Comparison of ENCODE assay signal across 21 cellular contexts in the genomic region with DNA sequence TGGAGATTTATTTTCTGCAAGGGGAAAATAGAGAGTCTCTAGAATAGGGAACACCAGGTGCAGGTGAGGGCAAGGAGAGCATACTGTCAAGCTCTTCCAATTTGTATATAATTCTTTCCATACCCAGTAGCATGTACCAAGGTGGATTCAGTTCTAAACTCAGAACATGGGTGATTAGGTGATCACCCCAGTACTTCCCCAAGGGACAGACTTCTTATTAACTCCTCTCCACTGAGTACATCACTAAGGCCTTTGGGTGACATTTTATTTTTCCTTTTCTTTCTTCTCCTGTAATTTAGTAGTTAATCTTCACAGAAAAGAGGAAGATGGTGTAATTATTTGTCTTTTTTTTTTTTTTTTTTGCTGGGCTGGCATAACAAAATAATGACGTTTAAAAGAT. TPM values are rescaled to one million over a fixed set of nuclear protein-coding genes. Genes with fewer than 3 reads are reported as not detected.
A peak's percentile ranks its signal among the peaks of the same experiment; 100 is the strongest.
DNase-seq lines count a peak whose midpoint lies in the region; ATAC-seq and TF ChIP-seq lines count a peak whose summit lies in the region.
"Had no signal": no experiment of that assay in that cellular context is flagged by ENCODE, and none has a peak within 500 bp of the region (broad histone marks: within the 10 kb centered on the region; RNA-seq: fewer than 3 reads in every experiment).

No MANE protein-coding gene starts in this region.

- DNase-seq in GM23338 (ENCODE audit: low spot score) = no peak
- no peak for DNase-seq in progenitor cell of endocrine pancreas (ENCODE audit: low spot score, unreplicated experiment)
- no peak for DNase-seq in activated CD4-positive, alpha-beta memory T cell treated with anti-CD3 and anti-CD28 coated beads, Interleukin-2, amount 10 ng/mL, durations not matched to agents 7 days and 5 days
- no peak for DNase-seq in colonic mucosa
- no peak for DNase-seq in SKM-1 treated with dmso at 0.1 percent for 144 hours (lab: John Stamatoyannopoulos, UW; ENCODE audit: unreplicated experiment)
- DNase-seq: BE2C, DMS153, DND-41, H7, NCI-H1092, NCI-H1417 treated with DMSO at 0.1 percent for 48 hours, NCI-H1694 treated with DMSO at 0.1 percent for 48 hours, NCI-H2081, NCI-H2227 treated with DMSO at 0.1 percent for 48 hours, NCI-H526 treated with DMSO at 0.1 percent for 48 hours, OCI-M1, Peyer's patch, SHP77 treated with DMSO at 0.1 percent for 48 hours, SW 1271 had no signal

- CTCF ChIA-PET in activated CD4-positive, alpha-beta memory T cell treated with anti-CD3 and anti-CD28 coated beads, Interleukin-2, amount 10 ng/mL, durations not matched to agents 7 days and 5 days (lab: Charles Lee) = no interaction called here

- H3K4me1 Mint-ChIP-seq in GM23338 (peaks cover 3% of the 10 kb centered on the region; the same call in 2 of the 3 replicates), progenitor cell of endocrine pancreas (ENCODE audit: low read depth) (peaks cover 14% of the 10 kb centered on the region)
- H3K4me1 Mint-ChIP-seq in dendritic cell treated with granulocyte-macrophage colony-stimulating factor and Interleukin-4, amounts not matched to agents 40 ng/mL and 50 ng/mL, for 4 days (ENCODE audit: low read depth) = peaks cover 75% of the 10 kb centered on the region
- H3K4me1 Mint-ChIP-seq in activated CD4-positive, alpha-beta memory T cell treated with anti-CD3 and anti-CD28 coated beads, Interleukin-2, amount 10 ng/mL, durations not matched to agents 7 days and 5 days = peaks cover 17% of the 10 kb centered on the region

- H3K36me3 Mint-ChIP-seq in GM23338 (ENCODE audit: low read depth) (no peaks in the 10 kb centered on the region; the same call in 2 of the 3 replicates), progenitor cell of endocrine pancreas (ENCODE audit: insufficient read depth) (peaks cover 2% of the 10 kb centered on the region)
- peaks cover 53% of the 10 kb centered on the region for H3K36me3 Mint-ChIP-seq in dendritic cell treated with granulocyte-macrophage colony-stimulating factor and Interleukin-4, amounts not matched to agents 40 ng/mL and 50 ng/mL, for 4 days (ENCODE audit: low read depth)
- H3K36me3 Mint-ChIP-seq in activated CD4-positive, alpha-beta memory T cell treated with anti-CD3 and anti-CD28 coated beads, Interleukin-2, amount 10 ng/mL, durations not matched to agents 7 days and 5 days (ENCODE audit: low read depth) = peaks cover 7% of the 10 kb centered on the region

- no peaks in the 10 kb centered on the region for H3K9me3 ChIP-seq in BLaER1 treated with 17β-estradiol and CSF1 and Interleukin-3, amounts not matched to agents 10 nM and 100 nM (replicated peaks in 1 of 11)
- no peaks in the 10 kb centered on the region for H3K9me3 ChIP-seq in colonic mucosa
- H3K9me3 ChIP-seq: BE2C, Peyer's patch had no signal

- no peaks in the 10 kb centered on the region for H3K27me3 ChIP-seq in BLaER1 treated with 17β-estradiol and CSF1 and Interleukin-3, amounts not matched to agents 10 nM and 100 nM
- H3K27me3 ChIP-seq in GM23338 (ENCODE audit: insufficient read depth) (no peaks in the 10 kb centered on the region), colonic mucosa (no peaks in the 10 kb centered on the region)
- H3K27me3 ChIP-seq: BE2C, Peyer's patch had no signal

- no peaks in the 10 kb centered on the region for H3K9me3 Mint-ChIP-seq in GM23338
- no peaks in the 10 kb centered on the region for H3K9me3 Mint-ChIP-seq in dendritic cell treated with granulocyte-macrophage colony-stimulating factor and Interleukin-4, amounts not matched to agents 40 ng/mL and 50 ng/mL, for 4 days
- H3K9me3 Mint-ChIP-seq in progenitor cell of endocrine pancreas (ENCODE audit: low read depth) = no peaks in the 10 kb centered on the region
- H3K9me3 Mint-ChIP-seq in activated CD4-positive, alpha-beta memory T cell treated with anti-CD3 and anti-CD28 coated beads, Interleukin-2, amount 10 ng/mL, durations not matched to agents 7 days and 5 days = no peaks in the 10 kb centered on the region

- no peak overlapping the region for H3K4me3 ChIP-seq in BLaER1 treated with 17β-estradiol and CSF1 and Interleukin-3, amounts not matched to agents 10 nM and 100 nM
- H3K4me3 ChIP-seq in GM23338 (no peak overlapping the region), colonic mucosa (no peak overlapping the region)
- H3K4me3 ChIP-seq: Peyer's patch had no signal

- POLR2A ChIA-PET in activated CD4-positive, alpha-beta memory T cell treated with anti-CD3 and anti-CD28 coated beads, Interleukin-2, amount 10 ng/mL, durations not matched to agents 7 days and 5 days (lab: Charles Lee) = no interaction called here

- H4K20me1 ChIP-seq in BLaER1 treated with 17β-estradiol and CSF1 and Interleukin-3, amounts not matched to agents 10 nM and 100 nM = peaks cover 8 to 89% (median 31%) of the 10 kb centered on the region in 11 experiments; a peak in 14 of 22 replicates
- H4K20me1 ChIP-seq in GM23338 (replicated peaks; ENCODE audit: insufficient read depth) = peaks cover 5% of the 10 kb centered on the region; the same call in 1 of the 2 replicates

- H2AFZ ChIP-seq in GM23338 = no peak overlapping the region

- intact Hi-C loops in dendritic cell treated with granulocyte-macrophage colony-stimulating factor and Interleukin-4, amounts not matched to agents 40 ng/mL and 50 ng/mL, for 4 days (cut with micrococcal nuclease) = no loop called here
- intact Hi-C loops in colonic mucosa (cut with DNase I) = no loop called here

- H3K4me3 Mint-ChIP-seq in GM23338 = no peak overlapping the region
- H3K4me3 Mint-ChIP-seq in dendritic cell treated with granulocyte-macrophage colony-stimulating factor and Interleukin-4, amounts not matched to agents 40 ng/mL and 50 ng/mL, for 4 days = no peak overlapping the region
- H3K4me3 Mint-ChIP-seq in progenitor cell of endocrine pancreas (ENCODE audit: low read depth) = no peak overlapping the region
- no peak overlapping the region for H3K4me3 Mint-ChIP-seq in activated CD4-positive, alpha-beta memory T cell treated with anti-CD3 and anti-CD28 coated beads, Interleukin-2, amount 10 ng/mL, durations not matched to agents 7 days and 5 days

- no peak overlapping the region for H3K9ac ChIP-seq in BLaER1 treated with 17β-estradiol and CSF1 and Interleukin-3, amounts not matched to agents 10 nM and 100 nM
- no peak overlapping the region for H3K9ac ChIP-seq in colonic mucosa (ENCODE audit: low read depth in 2 of 2, low read length in 2 of 2)

- peak overlapping the region in 6 of 11 experiments; percentile 18 to 74 (median 60); a peak in 10 of 22 replicates for H3K4me2 ChIP-seq in BLaER1 treated with 17β-estradiol and CSF1 and Interleukin-3, amounts not matched to agents 10 nM and 100 nM
- H3K4me2 ChIP-seq in GM23338 = no peak overlapping the region

- peaks cover 13 to 66% (median 45%) of the 10 kb centered on the region in 11 experiments; a peak in 20 of 22 replicates for H3K36me3 ChIP-seq in BLaER1 treated with 17β-estradiol and CSF1 and Interleukin-3, amounts not matched to agents 10 nM and 100 nM
- no peaks in the 10 kb centered on the region for H3K36me3 ChIP-seq in GM23338 (ENCODE audit: insufficient read depth)
- H3K36me3 ChIP-seq in colonic mucosa = no peaks in the 10 kb centered on the region
- H3K36me3 ChIP-seq: BE2C, Peyer's patch had no signal

- ATAC-seq in GM23338 = no peak

- no peaks in the 10 kb centered on the region for H3K27me3 Mint-ChIP-seq in GM23338 (ENCODE audit: insufficient read depth, low read depth, poor library complexity)
- H3K27me3 Mint-ChIP-seq in dendritic cell treated with granulocyte-macrophage colony-stimulating factor and Interleukin-4, amounts not matched to agents 40 ng/mL and 50 ng/mL, for 4 days = no peaks in the 10 kb centered on the region
- no peaks in the 10 kb centered on the region for H3K27me3 Mint-ChIP-seq in progenitor cell of endocrine pancreas
- H3K27me3 Mint-ChIP-seq in activated CD4-positive, alpha-beta memory T cell treated with anti-CD3 and anti-CD28 coated beads, Interleukin-2, amount 10 ng/mL, durations not matched to agents 7 days and 5 days = no peaks in the 10 kb centered on the region

- H3K4me1 ChIP-seq in BLaER1 treated with 17β-estradiol and CSF1 and Interleukin-3, amounts not matched to agents 10 nM and 100 nM = peaks cover 0 to 100% (median 52%) of the 10 kb centered on the region in 10 experiments; a peak in 16 of 20 replicates
- H3K4me1 ChIP-seq in GM23338 (ENCODE audit: insufficient read depth) (peaks cover 7% of the 10 kb centered on the region), colonic mucosa (no peaks in the 10 kb centered on the region)
- H3K4me1 ChIP-seq: BE2C had no signal

- H3K79me2 ChIP-seq in GM23338 (replicated peaks; ENCODE audit: insufficient read depth) = peaks cover 66% of the 10 kb centered on the region

- H3K27ac Mint-ChIP-seq in GM23338 (no peak overlapping the region), progenitor cell of endocrine pancreas (peak overlapping the region; percentile 18)
- H3K27ac Mint-ChIP-seq in dendritic cell treated with granulocyte-macrophage colony-stimulating factor and Interleukin-4, amounts not matched to agents 40 ng/mL and 50 ng/mL, for 4 days = peak overlapping the region; percentile 55
- no peak overlapping the region for H3K27ac Mint-ChIP-seq in activated CD4-positive, alpha-beta memory T cell treated with anti-CD3 and anti-CD28 coated beads, Interleukin-2, amount 10 ng/mL, durations not matched to agents 7 days and 5 days

- H3K27ac ChIP-seq in BLaER1 treated with 17β-estradiol and CSF1 and Interleukin-3, amounts not matched to agents 10 nM and 100 nM = peak overlapping the region in 3 of 11 experiments; percentile 21 to 41 (median 31); a peak in 6 of 22 replicates
- H3K27ac ChIP-seq in GM23338 (ENCODE audit: low read depth) (0 out of 2 replicates have a peak overlapping the region, but pooled peaks have one; percentile 29), colonic mucosa (no peak overlapping the region)
- H3K27ac ChIP-seq: Peyer's patch had no signal

- H3K9me2 ChIP-seq in GM23338 (ENCODE audit: insufficient read depth) = no peaks in the 10 kb centered on the region; the same call in 1 of the 2 replicates

- H3F3A ChIP-seq in GM23338 (replicated peaks; ENCODE audit: low read depth) = no peaks in the 10 kb centered on the region

- TF ChIP-seq CTCF in GM23338 (conservative IDR thresholded peaks at IDR 0.05; ENCODE audit: low read depth in 2 of 2) = no peak
- TF ChIP-seq CTCF in progenitor cell of endocrine pancreas (IDR thresholded peaks at IDR 0.05; ENCODE audit: unreplicated experiment) = no peak
- no peak for TF ChIP-seq CTCF in colonic mucosa (IDR thresholded peaks at IDR 0.05)

TF ChIP-seq in GM23338, 12 proteins besides CTCF, POLR2A, EP300 and RAD21 (continues in another document):
- no peak for TF ChIP-seq ZNF331 (CRISPR knock-in tag; IDR thresholded peaks at IDR 0.05; ENCODE audit: low read depth)

RNA-seq across cellular contexts. Expression of a gene that starts 54.2 kb away (rescaled TPM):
- total RNA-seq in GM23338 (2014; rRNA removed; shearing (Covaris generic)) = 35.0 and 36.4 TPM in 2 replicates
- polyA plus RNA-seq in GM23338 (2016; fragmentation: Nextera tagmentation; extraction: Ambion mirVana) = 8.0 and 8.9 TPM in 2 replicates
- 29.7 and 30.2 TPM in 2 replicates for total RNA-seq in progenitor cell of endocrine pancreas
- 10 to 100 TPM; 20.3 to 22.9 TPM for total RNA-seq in activated CD4-positive, alpha-beta memory T cell treated with anti-CD3 and anti-CD28 coated beads, Interleukin-2, amount 10 ng/mL, durations not matched to agents 7 days and 5 days
- 10 to 100 TPM; 34.3 to 36.8 TPM for total RNA-seq in colonic mucosa

Comparison
In these comparisons a context has a peak if more than half of its experiments do, and no peak if none do; other contexts are left out.
1. H3K27ac Mint-ChIP-seq: peak in dendritic cell treated with granulocyte-macrophage colony-stimulating factor and Interleukin-4, amounts not matched to agents 40 ng/mL and 50 ng/mL, for 4 days (single experiment) and progenitor cell of endocrine pancreas (single experiment); none in GM23338 (single experiment) and activated CD4-positive, alpha-beta memory T cell treated with anti-CD3 and anti-CD28 coated beads, Interleukin-2, amount 10 ng/mL, durations not matched to agents 7 days and 5 days (single experiment).